Comparison of ENCODE assay signal across 32 cellular contexts in the genomic region with DNA sequence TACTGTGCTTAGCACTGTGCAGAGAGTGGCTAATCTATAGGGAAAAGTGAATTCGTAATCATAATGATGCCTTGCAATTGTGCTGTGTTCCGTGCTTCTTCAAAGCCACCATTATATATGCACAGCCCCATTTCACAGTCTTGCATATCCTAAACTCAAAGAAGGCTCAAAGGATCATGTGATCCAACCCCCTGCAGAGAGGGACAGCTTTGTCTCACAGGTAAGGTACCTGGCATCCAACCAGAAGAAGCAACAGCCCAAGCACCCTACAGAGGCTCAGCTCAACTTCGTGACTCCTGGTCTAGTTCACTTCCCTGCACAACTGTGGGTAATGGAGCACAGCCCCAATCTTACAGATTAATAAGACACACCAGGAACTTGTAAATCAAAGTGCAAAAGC.
"Had no signal": no experiment of that assay in that cellular context is flagged by ENCODE, and none has a peak within 500 bp of the region (broad histone marks: within the 10 kb centered on the region; RNA-seq: fewer than 3 reads in every experiment).

No MANE protein-coding gene starts in this region.

- H3K36me3 ChIP-seq: adrenal gland had no signal

- DNase-seq: activated B cell treated with CpG ODN at 0.5 μM for 24 hours; activated CD4-positive, alpha-beta T cell treated with anti-CD3 and anti-CD28 coated beads for 48 hours; activated CD4-positive, alpha-beta T cell treated with anti-CD3 and anti-CD28 coated beads, Interleukin-2, amount 50 U/mL, for 1 hour; activated CD4-positive, alpha-beta T cell treated with anti-CD3 and anti-CD28 coated beads, Interleukin-2, amount 50 U/mL, for 48 hours; activated CD8-positive, alpha-beta memory T cell treated with anti-CD3 and anti-CD28 coated beads, Interleukin-2, amount 10 ng/mL, durations not matched to agents 7 days and 5 days; activated CD8-positive, alpha-beta memory T cell treated with anti-CD3 and anti-CD28 coated beads, Interleukin-2, amount 50 U/mL, for 4 hours; activated CD8-positive, alpha-beta T cell treated with anti-CD3 and anti-CD28 coated beads, Interleukin-2, amount 10 ng/mL, durations not matched to agents 7 days and 5 days; activated effector memory CD4-positive, alpha-beta T cell treated with anti-CD3 and anti-CD28 coated beads, Interleukin-2, amount 50 U/mL, for 16 hours; activated naive CD4-positive, alpha-beta T cell treated with anti-CD3 and anti-CD28 coated beads for 36 hours; activated naive CD8-positive, alpha-beta T cell treated with anti-CD3 and anti-CD28 coated beads for 36 hours; activated naive CD8-positive, alpha-beta T cell treated with anti-CD3 and anti-CD28 coated beads, Interleukin-2, amount 50 U/mL, for 24 hours; activated T-cell treated with anti-CD3 and anti-CD28 coated beads, Interleukin-2, amount 50 U/mL, for 1 hour; activated T-cell treated with anti-CD3 and anti-CD28 coated beads, Interleukin-2, amount 50 U/mL, for 48 hours; adrenal gland; aorta; body of pancreas; caudate nucleus; cortex of kidney; dermis blood vessel endothelial cell; effector CD4-positive, alpha-beta T cell; effector memory CD8-positive, alpha-beta T cell; erythroblast; foreskin keratinocyte; gastrocnemius medialis; heart right ventricle; T-helper 2 cell had no signal

- H3K36me3 Mint-ChIP-seq: activated CD8-positive, alpha-beta memory T cell treated with anti-CD3 and anti-CD28 coated beads, Interleukin-2, amount 10 ng/mL, durations not matched to agents 7 days and 5 days; activated naive CD4-positive, alpha-beta T cell treated with anti-CD3 and anti-CD28 coated beads, Interleukin-2, amount 50 U/mL, for 24 hours; activated naive CD8-positive, alpha-beta T cell treated with anti-CD3 and anti-CD28 coated beads for 36 hours had no signal

- H3K9me3 Mint-ChIP-seq: activated naive CD8-positive, alpha-beta T cell treated with anti-CD3 and anti-CD28 coated beads, Interleukin-2, amount 50 U/mL, for 24 hours had no signal

- H3K27ac ChIP-seq: adrenal gland, body of pancreas, esophagus muscularis mucosa, foreskin keratinocyte, gastrocnemius medialis, heart right ventricle, VCaP had no signal

- H3K4me3 Mint-ChIP-seq: activated B cell treated with CpG ODN at 0.5 μM for 24 hours; activated CD8-positive, alpha-beta memory T cell treated with anti-CD3 and anti-CD28 coated beads, Interleukin-2, amount 10 ng/mL, durations not matched to agents 7 days and 5 days; activated CD8-positive, alpha-beta T cell treated with anti-CD3 and anti-CD28 coated beads, Interleukin-2, amount 10 ng/mL, durations not matched to agents 7 days and 5 days; activated naive CD4-positive, alpha-beta T cell treated with anti-CD3 and anti-CD28 coated beads for 36 hours; activated naive CD4-positive, alpha-beta T cell treated with anti-CD3 and anti-CD28 coated beads, Interleukin-2, amount 50 U/mL, for 24 hours; activated naive CD8-positive, alpha-beta T cell treated with anti-CD3 and anti-CD28 coated beads for 36 hours; activated naive CD8-positive, alpha-beta T cell treated with anti-CD3 and anti-CD28 coated beads, Interleukin-2, amount 50 U/mL, for 24 hours; activated T-helper 1 cell treated with anti-CD3 and anti-CD28 coated beads, Interleukin-12 subunit alpha, Interleukin-12 subunit beta, Interleukin-2, Interleukin-4 antibody, amounts not matched to agents 30 ng/mL and 10 ng/mL and 1 ng/mL, durations not matched to agents 14 hours and 24 hours and 36 hours; effector memory CD8-positive, alpha-beta T cell had no signal

- H3K4me1 Mint-ChIP-seq: activated B cell treated with CpG ODN at 0.5 μM for 24 hours; activated CD8-positive, alpha-beta memory T cell treated with anti-CD3 and anti-CD28 coated beads, Interleukin-2, amount 10 ng/mL, durations not matched to agents 7 days and 5 days; activated naive CD4-positive, alpha-beta T cell treated with anti-CD3 and anti-CD28 coated beads, Interleukin-2, amount 50 U/mL, for 24 hours; activated naive CD8-positive, alpha-beta T cell treated with anti-CD3 and anti-CD28 coated beads for 36 hours; activated naive CD8-positive, alpha-beta T cell treated with anti-CD3 and anti-CD28 coated beads, Interleukin-2, amount 50 U/mL, for 24 hours had no signal

- ATAC-seq: activated CD4-positive, CD25-positive, alpha-beta regulatory T cell treated with anti-CD3 and anti-CD28 coated beads, Interleukin-2, amount 50 U/mL, for 24 hours; activated CD8-positive, alpha-beta memory T cell treated with anti-CD3 and anti-CD28 coated beads, Interleukin-2, amount 10 ng/mL, durations not matched to agents 7 days and 5 days; activated CD8-positive, alpha-beta T cell treated with anti-CD3 and anti-CD28 coated beads, Interleukin-2, amount 10 ng/mL, durations not matched to agents 7 days and 5 days; activated naive CD8-positive, alpha-beta T cell treated with anti-CD3 and anti-CD28 coated beads, Interleukin-2, amount 50 U/mL, for 24 hours; body of pancreas; effector memory CD8-positive, alpha-beta T cell; foreskin keratinocyte; gastrocnemius medialis; heart right ventricle had no signal

- H3K27me3 Mint-ChIP-seq: activated B cell treated with CpG ODN at 0.5 μM for 24 hours; activated CD8-positive, alpha-beta memory T cell treated with anti-CD3 and anti-CD28 coated beads, Interleukin-2, amount 10 ng/mL, durations not matched to agents 7 days and 5 days; activated naive CD8-positive, alpha-beta T cell treated with anti-CD3 and anti-CD28 coated beads for 36 hours; activated naive CD8-positive, alpha-beta T cell treated with anti-CD3 and anti-CD28 coated beads, Interleukin-2, amount 50 U/mL, for 24 hours had no signal

- H3K27me3 ChIP-seq: adrenal gland, body of pancreas, esophagus muscularis mucosa, foreskin keratinocyte, gastrocnemius medialis, heart right ventricle had no signal

- H3K4me3 ChIP-seq: adrenal gland, body of pancreas, esophagus muscularis mucosa, gastrocnemius medialis, heart right ventricle had no signal

- H3K4me1 ChIP-seq: adrenal gland, body of pancreas, foreskin keratinocyte, gastrocnemius medialis had no signal

- H3K27ac Mint-ChIP-seq: activated B cell treated with CpG ODN at 0.5 μM for 24 hours; activated CD8-positive, alpha-beta memory T cell treated with anti-CD3 and anti-CD28 coated beads, Interleukin-2, amount 10 ng/mL, durations not matched to agents 7 days and 5 days; activated CD8-positive, alpha-beta T cell treated with anti-CD3 and anti-CD28 coated beads, Interleukin-2, amount 10 ng/mL, durations not matched to agents 7 days and 5 days; activated naive CD4-positive, alpha-beta T cell treated with anti-CD3 and anti-CD28 coated beads for 36 hours; activated naive CD4-positive, alpha-beta T cell treated with anti-CD3 and anti-CD28 coated beads, Interleukin-2, amount 50 U/mL, for 24 hours; activated naive CD8-positive, alpha-beta T cell treated with anti-CD3 and anti-CD28 coated beads for 36 hours; activated naive CD8-positive, alpha-beta T cell treated with anti-CD3 and anti-CD28 coated beads, Interleukin-2, amount 50 U/mL, for 24 hours; activated T-helper 1 cell treated with anti-CD3 and anti-CD28 coated beads, Interleukin-12 subunit alpha, Interleukin-12 subunit beta, Interleukin-2, Interleukin-4 antibody, amounts not matched to agents 30 ng/mL and 10 ng/mL and 1 ng/mL, durations not matched to agents 14 hours and 24 hours and 36 hours; activated T-helper 2 cell treated with anti-CD3 and anti-CD28 coated beads, Interferon-gamma antibody, Interleukin-2, Interleukin-4, amounts not matched to agents 10 μg/mL and 5 μg/mL and 100 μg/mL, durations not matched to agents 14 hours and 24 hours and 36 hours; effector memory CD8-positive, alpha-beta T cell had no signal
